In genomic region chr2:25262288-25262687, GRCh38 we compare ENCODE assay signal across 28 cellular contexts.
DNase-seq lines count a peak whose midpoint lies in the region; ATAC-seq and TF ChIP-seq lines count a peak whose summit lies in the region.
"Had no signal": no experiment of that assay in that cellular context is flagged by ENCODE, and none has a peak within 500 bp of the region (broad histone marks: within the 10 kb centered on the region; RNA-seq: fewer than 3 reads in every experiment).

No MANE protein-coding gene starts in this region.

- no peaks in the 10 kb centered on the region for H4K20me1 ChIP-seq in neural progenitor cell (ENCODE audit: low read depth)

- DNase-seq in activated naive CD4-positive, alpha-beta T cell treated with Interleukin-2 at 50 U/mL for 16 hours: no peak
- no peak for DNase-seq in activated CD8-positive, alpha-beta T cell treated with anti-CD3 and anti-CD28 coated beads, Interleukin-2, amount 10 ng/mL, durations not matched to agents 7 days and 5 days
- DNase-seq in effector memory CD8-positive, alpha-beta T cell: no peak
- DNase-seq in activated T-cell treated with anti-CD3 and anti-CD28 coated beads, Interleukin-2, amount 50 U/mL, for 72 hours: no peak
- no peak for DNase-seq in neural progenitor cell (ENCODE audit: low spot score)
- DNase-seq: activated CD4-positive, CD25-positive, alpha-beta regulatory T cell; activated naive CD4-positive, alpha-beta T cell treated with anti-CD3 and anti-CD28 coated beads, Interleukin-2, amount 50 U/mL, for 16 hours; activated T-cell treated with anti-CD3 and anti-CD28 coated beads, Interleukin-2, amount 50 U/mL, for 48 hours; BE2C; DMS79 treated with DMSO at 0.1 percent for 48 hours; GF-D8; H9; hippocampal formation; left cardiac atrium; mammary epithelial cell; NCI-H1092; NCI-H187; NCI-H526 treated with DMSO at 0.1 percent for 48 hours; Peyer's patch; SIG-M5; sigmoid colon; stimulated activated CD4-positive, alpha-beta T cell treated with anti-CD3 and anti-CD28 coated beads, Interleukin-4, amount 100 ng/mL, for 4 hours; stimulated activated naive B cell treated with anti-CD40 and anti-IgM and Interleukin-4, amounts not matched to agents 10 μg/mL and 1 μg/mL and 100 μg/mL, for 72 hours had no signal

- CTCF ChIA-PET in activated CD8-positive, alpha-beta T cell treated with anti-CD3 and anti-CD28 coated beads, Interleukin-2, amount 10 ng/mL, durations not matched to agents 7 days and 5 days (lab: Charles Lee): interaction anchor here (0.8 to 1.3 kb wide), 2 partner anchors 16 to 305 kb away, joined by 3 read pairs; no protein-coding TSS in a partner anchor

- no peaks in the 10 kb centered on the region for H3K27me3 ChIP-seq in neural progenitor cell
- H3K27me3 ChIP-seq: BE2C, gastroesophageal sphincter, Peyer's patch, sigmoid colon had no signal

- H3K4me1 ChIP-seq in neural progenitor cell: peaks cover 49% of the 10 kb centered on the region
- H3K4me1 ChIP-seq: prostate gland had no signal

- TF ChIP-seq CTCF in neural progenitor cell (IDR thresholded peaks at IDR 0.05): no peak

- no peak overlapping the region for H2AFZ ChIP-seq in neural progenitor cell (replicated peaks)

- no peaks in the 10 kb centered on the region for H3K36me3 ChIP-seq in neural progenitor cell
- H3K36me3 ChIP-seq: prostate gland had no signal

- H3K4me2 ChIP-seq in neural progenitor cell: no peak overlapping the region

- no peaks in the 10 kb centered on the region for H3K9me3 ChIP-seq in neural progenitor cell (ENCODE audit: low read depth)
- H3K9me3 ChIP-seq: BE2C, gastroesophageal sphincter, Peyer's patch, prostate gland, sigmoid colon had no signal

- no peak overlapping the region for H3K4me3 Mint-ChIP-seq in activated naive CD4-positive, alpha-beta T cell treated with anti-CD3 and anti-CD28 coated beads, Interleukin-2, amount 50 U/mL, for 24 hours
- H3K4me3 Mint-ChIP-seq in activated CD8-positive, alpha-beta T cell treated with anti-CD3 and anti-CD28 coated beads, Interleukin-2, amount 10 ng/mL, durations not matched to agents 7 days and 5 days: no peak overlapping the region
- no peak overlapping the region for H3K4me3 Mint-ChIP-seq in effector memory CD8-positive, alpha-beta T cell
- H3K4me3 Mint-ChIP-seq in activated T-cell treated with anti-CD3 and anti-CD28 coated beads, Interleukin-2, amount 50 U/mL, for 72 hours: no peak overlapping the region
- H3K4me3 Mint-ChIP-seq in neural progenitor cell: no peak overlapping the region
- H3K4me3 Mint-ChIP-seq: IgD-negative memory B cell; stimulated activated naive B cell treated with anti-CD40 and anti-IgM and Interleukin-4, amounts not matched to agents 10 μg/mL and 1 μg/mL and 100 μg/mL, for 72 hours had no signal

- no peaks in the 10 kb centered on the region for H3K79me2 ChIP-seq in neural progenitor cell (ENCODE audit: low read depth)

- H3K4me3 ChIP-seq in neural progenitor cell: no peak overlapping the region
- H3K4me3 ChIP-seq: gastroesophageal sphincter, Peyer's patch, prostate gland, sigmoid colon had no signal

- peaks cover 54% of the 10 kb centered on the region for H3K4me1 Mint-ChIP-seq in activated naive CD4-positive, alpha-beta T cell treated with anti-CD3 and anti-CD28 coated beads, Interleukin-2, amount 50 U/mL, for 24 hours
- H3K4me1 Mint-ChIP-seq in activated CD8-positive, alpha-beta T cell treated with anti-CD3 and anti-CD28 coated beads, Interleukin-2, amount 10 ng/mL, durations not matched to agents 7 days and 5 days (ENCODE audit: low read depth): peaks cover 33% of the 10 kb centered on the region
- H3K4me1 Mint-ChIP-seq in effector memory CD8-positive, alpha-beta T cell (ENCODE audit: low read depth in 2 of 2): peaks cover 14 to 34% of the 10 kb centered on the region in 2 donors
- peaks cover 19% of the 10 kb centered on the region for H3K4me1 Mint-ChIP-seq in activated T-cell treated with anti-CD3 and anti-CD28 coated beads, Interleukin-2, amount 50 U/mL, for 72 hours (ENCODE audit: low read depth)
- H3K4me1 Mint-ChIP-seq in neural progenitor cell: peaks cover 68% of the 10 kb centered on the region
- H3K4me1 Mint-ChIP-seq: IgD-negative memory B cell had no signal

- H3F3A ChIP-seq in neural progenitor cell (ENCODE audit: low read depth): peaks cover 49% of the 10 kb centered on the region

- H3K9ac ChIP-seq in neural progenitor cell: no peak overlapping the region

- POLR2A ChIA-PET in activated CD8-positive, alpha-beta T cell treated with anti-CD3 and anti-CD28 coated beads, Interleukin-2, amount 10 ng/mL, durations not matched to agents 7 days and 5 days (lab: Charles Lee): no interaction called here

- H3K9me3 Mint-ChIP-seq in activated naive CD4-positive, alpha-beta T cell treated with anti-CD3 and anti-CD28 coated beads, Interleukin-2, amount 50 U/mL, for 24 hours: no peaks in the 10 kb centered on the region
- no peaks in the 10 kb centered on the region for H3K9me3 Mint-ChIP-seq in activated CD8-positive, alpha-beta T cell treated with anti-CD3 and anti-CD28 coated beads, Interleukin-2, amount 10 ng/mL, durations not matched to agents 7 days and 5 days (ENCODE audit: insufficient read depth)
- H3K9me3 Mint-ChIP-seq in effector memory CD8-positive, alpha-beta T cell: no peaks in the 10 kb centered on the region
- H3K9me3 Mint-ChIP-seq in activated T-cell treated with anti-CD3 and anti-CD28 coated beads, Interleukin-2, amount 50 U/mL, for 72 hours: no peaks in the 10 kb centered on the region
- no peaks in the 10 kb centered on the region for H3K9me3 Mint-ChIP-seq in neural progenitor cell
- H3K9me3 Mint-ChIP-seq: H9; IgD-negative memory B cell; stimulated activated naive B cell treated with anti-CD40 and anti-IgM and Interleukin-4, amounts not matched to agents 10 μg/mL and 1 μg/mL and 100 μg/mL, for 72 hours had no signal

- peaks cover 8% of the 10 kb centered on the region for H3K36me3 Mint-ChIP-seq in activated naive CD4-positive, alpha-beta T cell treated with anti-CD3 and anti-CD28 coated beads, Interleukin-2, amount 50 U/mL, for 24 hours
- peaks cover 36% of the 10 kb centered on the region for H3K36me3 Mint-ChIP-seq in activated CD8-positive, alpha-beta T cell treated with anti-CD3 and anti-CD28 coated beads, Interleukin-2, amount 10 ng/mL, durations not matched to agents 7 days and 5 days (ENCODE audit: low read depth)
- H3K36me3 Mint-ChIP-seq in effector memory CD8-positive, alpha-beta T cell (ENCODE audit: insufficient read depth): peaks cover 10% of the 10 kb centered on the region
- peaks cover 2 to 8% of the 10 kb centered on the region in 2 donors for H3K36me3 Mint-ChIP-seq in activated T-cell treated with anti-CD3 and anti-CD28 coated beads, Interleukin-2, amount 50 U/mL, for 72 hours (ENCODE audit: insufficient read depth in 2 of 2)
- H3K36me3 Mint-ChIP-seq in neural progenitor cell: peaks cover 4% of the 10 kb centered on the region

- ATAC-seq in activated CD8-positive, alpha-beta T cell treated with anti-CD3 and anti-CD28 coated beads, Interleukin-2, amount 10 ng/mL, durations not matched to agents 7 days and 5 days: no peak
- no peak for ATAC-seq in effector memory CD8-positive, alpha-beta T cell (replicated peaks)
- ATAC-seq in GM18868 (IDR thresholded peaks at IDR 0.05; ENCODE audit: unreplicated experiment): no peak
- ATAC-seq in activated T-cell treated with anti-CD3 and anti-CD28 coated beads, Interleukin-2, amount 50 U/mL, for 72 hours (replicated peaks in 1 of 2): no peak
- ATAC-seq: gastroesophageal sphincter; left cardiac atrium; stimulated activated naive B cell treated with anti-CD40 and anti-IgM and Interleukin-4, amounts not matched to agents 10 μg/mL and 1 μg/mL and 100 μg/mL, for 72 hours had no signal

- H3K27me3 Mint-ChIP-seq in activated naive CD4-positive, alpha-beta T cell treated with anti-CD3 and anti-CD28 coated beads, Interleukin-2, amount 50 U/mL, for 24 hours: no peaks in the 10 kb centered on the region
- no peaks in the 10 kb centered on the region for H3K27me3 Mint-ChIP-seq in activated CD8-positive, alpha-beta T cell treated with anti-CD3 and anti-CD28 coated beads, Interleukin-2, amount 10 ng/mL, durations not matched to agents 7 days and 5 days (ENCODE audit: low read depth)
- no peaks in the 10 kb centered on the region for H3K27me3 Mint-ChIP-seq in effector memory CD8-positive, alpha-beta T cell
- no peaks in the 10 kb centered on the region for H3K27me3 Mint-ChIP-seq in activated T-cell treated with anti-CD3 and anti-CD28 coated beads, Interleukin-2, amount 50 U/mL, for 72 hours (ENCODE audit: low read depth)
- peaks cover 2% of the 10 kb centered on the region for H3K27me3 Mint-ChIP-seq in neural progenitor cell (ENCODE audit: insufficient read depth, low read depth)
- H3K27me3 Mint-ChIP-seq: IgD-negative memory B cell; stimulated activated naive B cell treated with anti-CD40 and anti-IgM and Interleukin-4, amounts not matched to agents 10 μg/mL and 1 μg/mL and 100 μg/mL, for 72 hours had no signal

- no peak overlapping the region for H3K27ac ChIP-seq in neural progenitor cell
- H3K27ac ChIP-seq: gastroesophageal sphincter, Peyer's patch, prostate gland, sigmoid colon had no signal

- peak overlapping the region; percentile 63 for H3K27ac Mint-ChIP-seq in activated naive CD4-positive, alpha-beta T cell treated with anti-CD3 and anti-CD28 coated beads, Interleukin-2, amount 50 U/mL, for 24 hours
- peak overlapping the region; percentile 39 for H3K27ac Mint-ChIP-seq in activated CD8-positive, alpha-beta T cell treated with anti-CD3 and anti-CD28 coated beads, Interleukin-2, amount 10 ng/mL, durations not matched to agents 7 days and 5 days
- H3K27ac Mint-ChIP-seq in effector memory CD8-positive, alpha-beta T cell: peak overlapping the region; percentile 17 to 35
- H3K27ac Mint-ChIP-seq in activated T-cell treated with anti-CD3 and anti-CD28 coated beads, Interleukin-2, amount 50 U/mL, for 72 hours: no peak overlapping the region
- H3K27ac Mint-ChIP-seq in neural progenitor cell: no peak overlapping the region
- H3K27ac Mint-ChIP-seq: IgD-negative memory B cell; stimulated activated naive B cell treated with anti-CD40 and anti-IgM and Interleukin-4, amounts not matched to agents 10 μg/mL and 1 μg/mL and 100 μg/mL, for 72 hours had no signal

Comparison
In these comparisons a context has a peak if more than half of its experiments do, and no peak if none do; other contexts are left out.
1. H3K27ac Mint-ChIP-seq: peak in activated naive CD4-positive, alpha-beta T cell treated with anti-CD3 and anti-CD28 coated beads, Interleukin-2, amount 50 U/mL, for 24 hours (single experiment), activated CD8-positive, alpha-beta T cell treated with anti-CD3 and anti-CD28 coated beads, Interleukin-2, amount 10 ng/mL, durations not matched to agents 7 days and 5 days (single experiment) and effector memory CD8-positive, alpha-beta T cell (2 of 2); none in activated T-cell treated with anti-CD3 and anti-CD28 coated beads, Interleukin-2, amount 50 U/mL, for 72 hours (single experiment) and neural progenitor cell (single experiment).